Comparison of ENCODE assay signal across 8 cellular contexts in genomic region chr17:78839762-78840529, GRCh38. TPM values are rescaled to one million over a fixed set of nuclear protein-coding genes. Genes with fewer than 3 reads are reported as not detected.
DNase-seq lines count a peak whose midpoint lies in the region; ATAC-seq, FAIRE-seq and TF ChIP-seq lines count a peak whose summit lies in the region.

No MANE protein-coding gene starts in this region.

- peak overlapping the region; percentile 81 to 96 for H3K27ac ChIP-seq in small intestine (ENCODE audit: low read depth in 1 of 2, low read length in 1 of 2)

- peak overlapping the region; percentile 89 for H3K27ac Mint-ChIP-seq in T-cell

- in situ Hi-C loops in astrocyte of the cerebellum (cut with HindIII; ENCODE audit: low sequenced_read_pairs), result loop anchor here (5.0 to 25.0 kb wide), 2 partner anchors 107 to 353 kb away; no protein-coding TSS in a partner anchor

- no peaks in the 10 kb centered on the region for H3K27me3 ChIP-seq in small intestine (ENCODE audit: control insufficient read depth in 2 of 2, insufficient read depth in 2 of 2, low read length in 2 of 2)

- peak overlapping the region; percentile 91 to 97 (median 91) for H3K4me3 Mint-ChIP-seq in T-cell

- 1% methylated on average over 54 to 73 of the region's 73 CpGs for WGBS in small intestine, 3 donors

- no peaks in the 10 kb centered on the region for H3K27me3 Mint-ChIP-seq in T-cell

- POLR2A ChIA-PET in T-cell (lab: Charles Lee), result interaction anchor here (0.7 to 1.6 kb wide), 4 partner anchors 9 to 780 kb away, joined by 3 to 11 read pairs (median 3); no protein-coding TSS in a partner anchor

- FAIRE-seq in small intestine (lab: Jason Lieb, UNC), result no peak

- TF ChIP-seq CTCF in AG10803 (conservative IDR thresholded peaks at IDR 0.05; ENCODE audit: low read length) (no peak), astrocyte of the cerebellum (IDR thresholded peaks at IDR 0.05; ENCODE audit: low read depth, low read length, missing control alignments) (no peak)

- ATAC-seq in HG03439 (IDR thresholded peaks at IDR 0.05; ENCODE audit: unreplicated experiment) (peak; percentile 20), T-cell (replicated peaks in 1 of 4) (peak; percentile 7 to 33 (median 28))

- peak overlapping the region; percentile 92 for H3K4me3 ChIP-seq in AG10803 (ENCODE audit: low read length)
- peak overlapping the region; percentile 71 for H3K4me3 ChIP-seq in astrocyte of the cerebellum (ENCODE audit: low read depth, low read length)
- peak overlapping the region; percentile 86 for H3K4me3 ChIP-seq in iPS-11a (ENCODE audit: low read depth, low read length)
- H3K4me3 ChIP-seq in small intestine (ENCODE audit: low read depth in 1 of 2, low read length in 2 of 2), result peak overlapping the region; percentile 51 to 73

- H3K9me3 Mint-ChIP-seq in T-cell, result no peaks in the 10 kb centered on the region

- peaks cover 0 to 4% of the 10 kb centered on the region in 2 donors for H3K4me1 ChIP-seq in small intestine (ENCODE audit: control insufficient read depth in 2 of 2, insufficient read depth in 1 of 2, low read depth in 1 of 2, low read length in 1 of 2)

- CTCF ChIA-PET in T-cell (lab: Charles Lee), result interaction anchor here in 1 of 2 donors (0.6 kb wide), 1 partner anchor 21 kb away, joined by 4 read pairs; no protein-coding TSS in a partner anchor

- DNase-seq in AG10803 (ENCODE audit: low read depth) (peak; percentile 66), GM19238 (ENCODE audit: insufficient read length, low spot score) (peak; percentile 39), T-cell (peak; percentile 19 to 66 (median 48)), astrocyte of the cerebellum (ENCODE audit: low read depth) (no peak), small intestine (peak; percentile 48), NCI-H2081 (lab: John Stamatoyannopoulos, UW) (no peak)

- peaks cover 15 to 16% of the 10 kb centered on the region in 2 donors for H3K36me3 ChIP-seq in small intestine (ENCODE audit: control insufficient read depth in 2 of 2, insufficient read depth in 2 of 2, low read length in 2 of 2)

- H3K36me3 Mint-ChIP-seq in T-cell, result peaks cover 32% of the 10 kb centered on the region

- H3K4me1 Mint-ChIP-seq in T-cell, result peaks cover 49 to 54% (median 52%) of the 10 kb centered on the region in 3 donors

- no peaks in the 10 kb centered on the region for H3K9me3 ChIP-seq in small intestine (ENCODE audit: control insufficient read depth, low read depth)

RNA-seq across cellular contexts. Expression of gene USP36, which starts 0.7 kb away (rescaled TPM):
- total RNA-seq in T-cell, result 100 to 1,000 TPM; 132 to 487 (median 143) TPM
- 10 to 100 TPM in 2 of 3 donors, 1 to 10 TPM in 1; 8.1 to 19.6 (median 18.6) TPM for polyA plus RNA-seq in small intestine

RNA-seq across cellular contexts. Expression of gene CYTH1, which starts 57.9 kb away (rescaled TPM):
- 100 to 1,000 TPM; 357 to 509 (median 372) TPM for total RNA-seq in T-cell
- polyA plus RNA-seq in small intestine, result 10 to 100 TPM; 37.6 to 46.3 (median 38.6) TPM

Comparison
In these comparisons a context has a peak if more than half of its experiments do, and no peak if none do; other contexts are left out.
1. DNase-seq: peak in AG10803 (single experiment), GM19238 (single experiment), T-cell (34 of 34) and small intestine (single experiment); none in astrocyte of the cerebellum (single experiment) and NCI-H2081 (0 of 2).
2. Peak in every context shown above with its lines, with median percentiles within 50 percentile points of each other: H3K4me3 ChIP-seq.